In the genomic region with DNA sequence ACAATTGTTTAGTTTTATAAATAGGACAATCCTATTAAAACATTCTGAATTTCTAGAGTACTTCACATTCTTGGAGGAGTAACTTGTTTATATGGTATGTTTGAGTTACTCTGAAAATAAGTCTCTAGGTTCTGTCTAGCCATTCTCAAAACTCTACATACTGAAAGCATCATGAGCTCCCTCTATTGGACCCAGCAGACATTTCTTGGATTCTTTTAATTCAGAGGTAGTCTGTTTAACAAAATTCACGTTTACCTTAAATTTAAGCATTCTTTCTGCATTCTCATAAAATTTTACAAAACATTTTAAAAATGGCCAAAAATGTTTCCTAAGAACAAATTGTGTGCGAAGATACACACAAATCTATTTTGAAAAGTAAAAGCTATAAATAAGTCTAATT, we compare ENCODE assay signal across 10 cellular contexts. TPM values are rescaled to one million over a fixed set of nuclear protein-coding genes. Genes with fewer than 3 reads are reported as not detected.
DNase-seq lines count a peak whose midpoint lies in the region; ATAC-seq and TF ChIP-seq lines count a peak whose summit lies in the region.
"Had no signal": no experiment of that assay in that cellular context is flagged by ENCODE, and none has a peak within 500 bp of the region (broad histone marks: within the 10 kb centered on the region; RNA-seq: fewer than 3 reads in every experiment).

No MANE protein-coding gene starts in this region.

- H3K27me3 Mint-ChIP-seq in progenitor cell of endocrine pancreas, result peaks cover 23% of the 10 kb centered on the region

- H3K4me3 Mint-ChIP-seq in progenitor cell of endocrine pancreas (ENCODE audit: low read depth), result no peak overlapping the region
- H3K4me3 Mint-ChIP-seq: CD8-positive, alpha-beta T cell had no signal

- TF ChIP-seq CTCF in cardiac fibroblast (IDR thresholded peaks at IDR 0.05; ENCODE audit: low read depth, low read length) (peak; percentile 38), progenitor cell of endocrine pancreas (IDR thresholded peaks at IDR 0.05; ENCODE audit: unreplicated experiment) (peak; percentile 57), tibial artery (IDR thresholded peaks at IDR 0.05) (no peak)

- no peaks in the 10 kb centered on the region for H3K27me3 ChIP-seq in tibial artery

- H3K4me3 ChIP-seq in cardiac fibroblast (replicated peaks in 1 of 2; ENCODE audit: low read depth in 2 of 2, low read length in 2 of 2) (no peak overlapping the region), tibial artery (no peak overlapping the region)

- no peaks in the 10 kb centered on the region for H3K9me3 ChIP-seq in tibial artery

- H3K27ac ChIP-seq in tibial artery, result no peak overlapping the region

- H3K4me1 ChIP-seq in tibial artery, result no peaks in the 10 kb centered on the region

- peaks cover 35 to 40% (median 39%) of the 10 kb centered on the region in 3 donors for H3K36me3 ChIP-seq in tibial artery

- DNase-seq in NCI-H82 (lab: John Stamatoyannopoulos, UW) (peak; percentile 36), NCI-H82 treated with DMSO at 0.1 percent for 48 hours (lab: John Stamatoyannopoulos, UW; ENCODE audit: unreplicated experiment) (no peak), NCI-H1105 (lab: John Stamatoyannopoulos, UW) (peak; percentile 6), cardiac fibroblast (ENCODE audit: low read depth in 2 of 2) (peak in 1 of 2 donors; percentile 45), progenitor cell of endocrine pancreas (ENCODE audit: low spot score, unreplicated experiment) (no peak), tibial artery (no peak), GF-D8 (lab: John Stamatoyannopoulos, UW) (no peak)
- DNase-seq: CD8-positive, alpha-beta T cell; central memory CD4-positive, alpha-beta T cell had no signal

- no peaks in the 10 kb centered on the region for H3K9me3 Mint-ChIP-seq in progenitor cell of endocrine pancreas (ENCODE audit: low read depth)
- H3K9me3 Mint-ChIP-seq: CD8-positive, alpha-beta T cell had no signal

- no peak overlapping the region for H3K27ac Mint-ChIP-seq in progenitor cell of endocrine pancreas
- H3K27ac Mint-ChIP-seq: CD8-positive, alpha-beta T cell had no signal

- intact Hi-C loops in tibial artery (cut with DNase I; ENCODE audit: low total_unique reads), result no loop called here

- ATAC-seq in HG03442 (IDR thresholded peaks at IDR 0.05; ENCODE audit: unreplicated experiment), result no peak
- ATAC-seq: CD8-positive, alpha-beta T cell had no signal

- peaks cover 13% of the 10 kb centered on the region for H3K36me3 Mint-ChIP-seq in progenitor cell of endocrine pancreas (ENCODE audit: insufficient read depth)

- H3K4me1 Mint-ChIP-seq in progenitor cell of endocrine pancreas (ENCODE audit: low read depth), result no peaks in the 10 kb centered on the region

RNA-seq across cellular contexts. Expression of gene SP9, which starts 15.3 kb away (rescaled TPM):
- total RNA-seq in progenitor cell of endocrine pancreas, result 0.11 TPM in 1 of 2 replicates, not detected in the other
- total RNA-seq: CD8-positive, alpha-beta T cell had no signal

RNA-seq across cellular contexts. Expression of gene SCRN3, which starts 45.5 kb away (rescaled TPM):
- total RNA-seq in progenitor cell of endocrine pancreas, result 14.3 and 18.0 TPM in 2 replicates

Comparison
In these comparisons a context has a peak if more than half of its experiments do, and no peak if none do; other contexts are left out.
1. DNase-seq: peak in NCI-H82 (single experiment) and NCI-H1105 (single experiment); none in NCI-H82 treated with DMSO at 0.1 percent for 48 hours (single experiment), progenitor cell of endocrine pancreas (single experiment), tibial artery (0 of 2) and GF-D8 (single experiment).
2. CTCF ChIP-seq: peak in cardiac fibroblast (single experiment) and progenitor cell of endocrine pancreas (single experiment); none in tibial artery (0 of 2).